Comparison of ENCODE assay signal across 18 cellular contexts in the genomic region with DNA sequence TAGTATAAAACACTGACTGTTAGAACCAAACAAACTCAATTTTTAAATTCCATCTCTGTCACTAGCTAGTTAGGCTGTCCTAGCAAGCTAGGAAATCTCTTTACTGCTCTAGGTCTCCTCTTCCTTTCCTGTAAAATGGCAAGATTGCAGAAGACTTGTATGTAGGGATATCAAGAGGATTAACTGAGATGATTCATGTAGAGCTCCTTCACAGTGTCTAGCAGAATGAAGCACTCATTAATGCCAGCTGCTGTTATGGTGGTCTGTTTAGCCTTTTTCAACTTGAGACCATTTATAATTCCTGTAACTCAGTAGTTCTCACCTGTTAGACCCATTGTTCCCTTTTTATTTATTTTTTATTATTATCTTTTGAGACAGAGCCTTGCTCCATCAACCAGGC.
"Had no signal": no experiment of that assay in that cellular context is flagged by ENCODE, and none has a peak within 500 bp of the region (broad histone marks: within the 10 kb centered on the region; RNA-seq: fewer than 3 reads in every experiment).

No MANE protein-coding gene starts in this region.

- H3K4me1 ChIP-seq: colonic mucosa, prostate gland, suprapubic skin had no signal

- H3K9me3 Mint-ChIP-seq: activated CD8-positive, alpha-beta T cell treated with anti-CD3 and anti-CD28 coated beads for 36 hours; activated naive CD4-positive, alpha-beta T cell treated with anti-CD3 and anti-CD28 coated beads for 36 hours; naive thymus-derived CD8-positive, alpha-beta T cell; type B pancreatic cell had no signal

- H3K27me3 Mint-ChIP-seq: activated CD4-positive, alpha-beta T cell treated with anti-CD3 and anti-CD28 coated beads for 36 hours; activated CD8-positive, alpha-beta T cell treated with anti-CD3 and anti-CD28 coated beads for 36 hours; naive thymus-derived CD8-positive, alpha-beta T cell; type B pancreatic cell had no signal

- DNase-seq: activated CD4-positive, alpha-beta T cell treated with anti-CD3 and anti-CD28 coated beads for 36 hours; activated CD8-positive, alpha-beta memory T cell treated with anti-CD3 and anti-CD28 coated beads, Interleukin-2, amount 50 U/mL, for 4 hours; activated CD8-positive, alpha-beta T cell treated with anti-CD3 and anti-CD28 coated beads for 36 hours; activated naive CD4-positive, alpha-beta T cell treated with anti-CD3 and anti-CD28 coated beads for 36 hours; caudate nucleus; colonic mucosa; effector CD8-positive, alpha-beta T cell; midbrain; naive thymus-derived CD8-positive, alpha-beta T cell; nucleus accumbens; stimulated activated CD4-positive, alpha-beta T cell treated with anti-CD3 and anti-CD28 coated beads, Interleukin-12 subunit alpha, Interleukin-12 subunit beta, amount 100 ng/mL, for 4 hours; stimulated activated naive CD4-positive, alpha-beta T cell treated with Interleukin-2 at 50 U/mL for 16 hours; WERI-Rb-1 had no signal

- H3K27me3 ChIP-seq: colonic mucosa, hepatocyte, suprapubic skin had no signal

- H3K9me3 ChIP-seq: colonic mucosa, prostate gland, suprapubic skin had no signal

- H3K4me1 Mint-ChIP-seq: activated CD4-positive, alpha-beta T cell treated with anti-CD3 and anti-CD28 coated beads for 36 hours; naive thymus-derived CD8-positive, alpha-beta T cell had no signal

- H3K27ac ChIP-seq: colonic mucosa, hepatocyte, prostate gland, suprapubic skin, WERI-Rb-1 had no signal

- H3K4me3 Mint-ChIP-seq: activated CD4-positive, alpha-beta T cell treated with anti-CD3 and anti-CD28 coated beads for 36 hours; activated CD8-positive, alpha-beta T cell treated with anti-CD3 and anti-CD28 coated beads for 36 hours; activated naive CD4-positive, alpha-beta T cell treated with anti-CD3 and anti-CD28 coated beads for 36 hours; naive thymus-derived CD8-positive, alpha-beta T cell; type B pancreatic cell had no signal

- H2AFZ ChIP-seq: hepatocyte had no signal

- H3K27ac Mint-ChIP-seq: activated CD4-positive, alpha-beta T cell treated with anti-CD3 and anti-CD28 coated beads for 36 hours; activated CD8-positive, alpha-beta T cell treated with anti-CD3 and anti-CD28 coated beads for 36 hours; activated naive CD4-positive, alpha-beta T cell treated with anti-CD3 and anti-CD28 coated beads for 36 hours; type B pancreatic cell had no signal

- H3K4me3 ChIP-seq: colonic mucosa, hepatocyte, prostate gland, suprapubic skin had no signal

- H3K4me2 ChIP-seq: hepatocyte had no signal

- ATAC-seq: activated CD4-positive, alpha-beta T cell treated with anti-CD3 and anti-CD28 coated beads for 36 hours; activated CD8-positive, alpha-beta T cell treated with anti-CD3 and anti-CD28 coated beads for 36 hours; naive thymus-derived CD8-positive, alpha-beta T cell; sciatic nerve had no signal

- H3K36me3 ChIP-seq: colonic mucosa, prostate gland, WERI-Rb-1 had no signal
